8 cellular contexts compared by ENCODE assay signal in genomic region chrX:74550295-74550802, GRCh38.
DNase-seq lines count a peak whose midpoint lies in the region; ATAC-seq and TF ChIP-seq lines count a peak whose summit lies in the region.

No MANE protein-coding gene starts in this region.

- H3K27ac Mint-ChIP-seq in activated T-helper 2 cell treated with anti-CD3 and anti-CD28 coated beads, Interferon-gamma antibody, Interleukin-2, Interleukin-4, amounts not matched to agents 10 μg/mL and 5 μg/mL and 100 μg/mL, durations not matched to agents 14 hours and 24 hours and 36 hours, result no peak overlapping the region

- no peak for TF ChIP-seq POLR2A in HCT116 (IDR thresholded peaks at IDR 0.05; ENCODE audit: borderline replicate concordance, extremely low read depth, insufficient read depth, insufficient read length)
- TF ChIP-seq POLR2A in testis (IDR thresholded peaks at IDR 0.05), result no peak

- POLR2A ChIA-PET in HCT116 (lab: Charles Lee), result no interaction called here

- CTCF ChIA-PET in HCT116 (lab: Charles Lee), result no interaction called here

- no peaks in the 10 kb centered on the region for H3F3A ChIP-seq in MM.1S (ENCODE audit: insufficient read depth, low read length)

- H3K9ac ChIP-seq in HCT116 (ENCODE audit: low read length), result no peak overlapping the region
- H3K9ac ChIP-seq in MM.1S (ENCODE audit: low read length), result no peak overlapping the region

- no peaks in the 10 kb centered on the region for H3K27me3 Mint-ChIP-seq in activated T-helper 2 cell treated with anti-CD3 and anti-CD28 coated beads, Interferon-gamma antibody, Interleukin-2, Interleukin-4, amounts not matched to agents 10 μg/mL and 5 μg/mL and 100 μg/mL, durations not matched to agents 14 hours and 24 hours and 36 hours (ENCODE audit: low read depth)

- H3K79me2 ChIP-seq in HCT116 (ENCODE audit: insufficient read depth, low read length), result no peaks in the 10 kb centered on the region
- H3K79me2 ChIP-seq in MM.1S (ENCODE audit: low read length), result no peaks in the 10 kb centered on the region
- no peaks in the 10 kb centered on the region for H3K79me2 ChIP-seq in osteoblast (ENCODE audit: insufficient read depth, low read length)

- H2AFZ ChIP-seq in HCT116 (ENCODE audit: low read depth, low read length, poor library complexity, severe bottlenecking) (peak overlapping the region; percentile 61), MM.1S (ENCODE audit: low read length) (peak overlapping the region; percentile 56), osteoblast (ENCODE audit: low read length) (peak overlapping the region; percentile 71)

- H4K20me1 ChIP-seq in HCT116 (ENCODE audit: insufficient read depth) (no peaks in the 10 kb centered on the region), MM.1S (ENCODE audit: insufficient read depth, low read length) (no peaks in the 10 kb centered on the region), osteoblast (ENCODE audit: insufficient read depth, low read length) (no peaks in the 10 kb centered on the region)

- BruUV-seq in HCT116 (replicated peaks; lab: Mats Ljungman, UMichigan), result no TSS peak

- H3K4me3 ChIP-seq in HCT116 (replicated peaks in 1 of 2; ENCODE audit: low read depth in 1 of 2, low read length in 2 of 2) (no peak overlapping the region), MM.1S (ENCODE audit: low read length) (no peak overlapping the region), RWPE2 (ENCODE audit: severe bottlenecking) (no peak overlapping the region), fibroblast of villous mesenchyme (ENCODE audit: low read depth, low read length) (peak overlapping the region; percentile 19), osteoblast (ENCODE audit: insufficient read depth, low read length) (peak overlapping the region; percentile 57), testis (no peak overlapping the region)

- intact Hi-C loops in HCT116 (cut with micrococcal nuclease) (loop anchor here (1.0 to 10.0 kb wide), 4 partner anchors 167 to 1054 kb away; no protein-coding TSS in a partner anchor), testis (cut with DNase I; ENCODE audit: low total_unique reads) (no loop called here)
- intact Hi-C loops in activated T-helper 2 cell treated with anti-CD3 and anti-CD28 coated beads, Interferon-gamma antibody, Interleukin-2, Interleukin-4, amounts not matched to agents 10 μg/mL and 5 μg/mL and 100 μg/mL, durations not matched to agents 14 hours and 24 hours and 36 hours (cut with micrococcal nuclease), result loop anchor here (1.0 to 10.0 kb wide), 8 partner anchors 28 to 1054 kb away; no protein-coding TSS in a partner anchor

- no peaks in the 10 kb centered on the region for H3K36me3 Mint-ChIP-seq in activated T-helper 2 cell treated with anti-CD3 and anti-CD28 coated beads, Interferon-gamma antibody, Interleukin-2, Interleukin-4, amounts not matched to agents 10 μg/mL and 5 μg/mL and 100 μg/mL, durations not matched to agents 14 hours and 24 hours and 36 hours (ENCODE audit: low read depth)

- peak overlapping the region; percentile 39 for H3K4me3 Mint-ChIP-seq in activated T-helper 2 cell treated with anti-CD3 and anti-CD28 coated beads, Interferon-gamma antibody, Interleukin-2, Interleukin-4, amounts not matched to agents 10 μg/mL and 5 μg/mL and 100 μg/mL, durations not matched to agents 14 hours and 24 hours and 36 hours (ENCODE audit: low read depth)

- H3K4me2 ChIP-seq in HCT116 (ENCODE audit: low read length), result peak overlapping the region; percentile 50
- peak overlapping the region; percentile 62; the same call in 1 of the 2 replicates for H3K4me2 ChIP-seq in MM.1S (ENCODE audit: low read depth, low read length)
- peak overlapping the region; percentile 78 for H3K4me2 ChIP-seq in osteoblast (ENCODE audit: insufficient read depth, low read length)

- H3K4me1 ChIP-seq in HCT116 (ENCODE audit: control insufficient read depth in 1 of 2, insufficient read depth in 2 of 2, low read length in 2 of 2) (no peaks in the 10 kb centered on the region), MM.1S (ENCODE audit: low read length) (no peaks in the 10 kb centered on the region), RWPE2 (ENCODE audit: insufficient read depth, poor library complexity, severe bottlenecking) (no peaks in the 10 kb centered on the region), osteoblast (ENCODE audit: insufficient read depth, low read length) (no peaks in the 10 kb centered on the region), testis (no peaks in the 10 kb centered on the region)

- DNase-seq in G401 (ENCODE audit: low spot score), result peak; percentile 76
- DNase-seq in HCT116 (ENCODE audit: low read depth, low spot score), result peak; percentile 51
- DNase-seq in MM.1S, result peak; percentile 77
- DNase-seq in RWPE2 (ENCODE audit: low spot score), result peak; percentile 57
- peak; percentile 68 for DNase-seq in activated T-helper 2 cell treated with anti-CD3 and anti-CD28 coated beads, Interferon-gamma antibody, Interleukin-2, Interleukin-4, amounts not matched to agents 10 μg/mL and 5 μg/mL and 100 μg/mL, durations not matched to agents 14 hours and 24 hours and 36 hours (ENCODE audit: low spot score)
- peak; percentile 77 for DNase-seq in fibroblast of villous mesenchyme (ENCODE audit: low read depth)
- DNase-seq in osteoblast (ENCODE audit: insufficient read length, low spot score, missing footprints), result no peak
- DNase-seq in testis, result peak; percentile 88

- H3K27me3 ChIP-seq in HCT116 (ENCODE audit: insufficient read depth, low read length) (no peaks in the 10 kb centered on the region), MM.1S (replicated peaks; ENCODE audit: insufficient read depth, low read length) (no peaks in the 10 kb centered on the region), RWPE2 (ENCODE audit: insufficient read depth, poor library complexity, severe bottlenecking) (no peaks in the 10 kb centered on the region), osteoblast (ENCODE audit: insufficient read depth, low read length) (no peaks in the 10 kb centered on the region), testis (no peaks in the 10 kb centered on the region)

- no peaks in the 10 kb centered on the region for H3K9me2 ChIP-seq in HCT116 (ENCODE audit: insufficient read depth)
- H3K9me2 ChIP-seq in MM.1S (replicated peaks; ENCODE audit: insufficient read depth, low read length), result no peaks in the 10 kb centered on the region

- 13 to 20% methylated on average over 12 to 13 of the region's 24 CpGs for WGBS in testis, 2 donors

- H3K9me3 ChIP-seq in HCT116 (ENCODE audit: control insufficient read depth in 1 of 2, insufficient read depth in 1 of 2, low read depth in 1 of 2, low read length in 2 of 2), result no peaks in the 10 kb centered on the region
- no peaks in the 10 kb centered on the region for H3K9me3 ChIP-seq in MM.1S (replicated peaks; ENCODE audit: insufficient read depth, low read length)
- H3K9me3 ChIP-seq in RWPE2 (ENCODE audit: severe bottlenecking), result no peaks in the 10 kb centered on the region
- no peaks in the 10 kb centered on the region for H3K9me3 ChIP-seq in osteoblast (ENCODE audit: low read depth, low read length)
- no peaks in the 10 kb centered on the region for H3K9me3 ChIP-seq in testis

- TF ChIP-seq CTCF in HCT116 (IDR thresholded peaks at IDR 0.05 in 2 of 3, conservative IDR thresholded peaks at IDR 0.05 in 1 of 3; ENCODE audit: borderline replicate concordance in 1 of 3, insufficient read depth in 1 of 3, low read depth in 2 of 3, low read length in 2 of 3), result peak; percentile 86 to 99 (median 91)
- TF ChIP-seq CTCF in MM.1S (IDR thresholded peaks at IDR 0.05; ENCODE audit: low read length), result peak; percentile 97
- peak; percentile 87 for TF ChIP-seq CTCF in RWPE2 (IDR thresholded peaks at IDR 0.05; ENCODE audit: poor library complexity, severe bottlenecking)
- TF ChIP-seq CTCF in fibroblast of villous mesenchyme (IDR thresholded peaks at IDR 0.05; ENCODE audit: insufficient read depth, low read depth, low read length), result peak; percentile 96
- peak; percentile 97 for TF ChIP-seq CTCF in osteoblast (IDR thresholded peaks at IDR 0.05; ENCODE audit: extremely low read depth, low read depth, low read length)
- peak; percentile 91 to 97 (median 94) for TF ChIP-seq CTCF in testis (IDR thresholded peaks at IDR 0.05)

- ATAC-seq in HCT116, result peak; percentile 93
- peak; percentile 64 for ATAC-seq in RWPE2 (ENCODE audit: low read depth)

- TF ChIP-seq RAD21 in HCT116 (IDR thresholded peaks at IDR 0.05; ENCODE audit: low read depth), result peak; percentile 90

- H3K36me3 ChIP-seq in HCT116 (ENCODE audit: control insufficient read depth in 1 of 2, insufficient read depth in 2 of 2, low read length in 2 of 2) (no peaks in the 10 kb centered on the region), MM.1S (replicated peaks; ENCODE audit: insufficient read depth, low read length) (no peaks in the 10 kb centered on the region), RWPE2 (ENCODE audit: low read depth) (no peaks in the 10 kb centered on the region), osteoblast (ENCODE audit: insufficient read depth, low read length) (no peaks in the 10 kb centered on the region), testis (ENCODE audit: low read depth, missing control alignments) (no peaks in the 10 kb centered on the region)

- H3K4me1 Mint-ChIP-seq in activated T-helper 2 cell treated with anti-CD3 and anti-CD28 coated beads, Interferon-gamma antibody, Interleukin-2, Interleukin-4, amounts not matched to agents 10 μg/mL and 5 μg/mL and 100 μg/mL, durations not matched to agents 14 hours and 24 hours and 36 hours (ENCODE audit: low read depth), result peaks cover 6% of the 10 kb centered on the region

- H3K27ac ChIP-seq in HCT116 (ENCODE audit: low read depth, low read length), result no peak overlapping the region
- no peak overlapping the region for H3K27ac ChIP-seq in MM.1S (ENCODE audit: low read length)
- H3K27ac ChIP-seq in RWPE2 (ENCODE audit: poor library complexity, severe bottlenecking), result no peak overlapping the region
- no peak overlapping the region for H3K27ac ChIP-seq in osteoblast (ENCODE audit: low read depth, low read length)
- H3K27ac ChIP-seq in testis, result no peak overlapping the region

- RAD21 ChIA-PET in HCT116 (lab: Charles Lee; ENCODE audit: low non-redundant PET in 1 of 2, low total read pairs in 2 of 2, uncharacterized antibody in 2 of 2, unreplicated experiment in 2 of 2), result no interaction called here

- H3K9me3 Mint-ChIP-seq in activated T-helper 2 cell treated with anti-CD3 and anti-CD28 coated beads, Interferon-gamma antibody, Interleukin-2, Interleukin-4, amounts not matched to agents 10 μg/mL and 5 μg/mL and 100 μg/mL, durations not matched to agents 14 hours and 24 hours and 36 hours, result no peaks in the 10 kb centered on the region

- in situ Hi-C loops in G401 (cut with HindIII; ENCODE audit: low sequenced_read_pairs), result no loop called here

TF ChIP-seq in HCT116, 20 proteins besides CTCF, POLR2A, EP300 and RAD21:
- TF ChIP-seq CBX3 (IDR thresholded peaks at IDR 0.05; ENCODE audit: low read depth) (peak; percentile 74; the same call in 1 of the 2 replicates), ZNF274 (IDR thresholded peaks at IDR 0.05; ENCODE audit: low read depth, low read length) (no peak), TCF7L2 (IDR thresholded peaks at IDR 0.05; ENCODE audit: borderline replicate concordance, extremely low read depth, insufficient read depth, insufficient read length) (peak; percentile 40)

Comparison
In these comparisons a context has a peak if more than half of its experiments do, and no peak if none do; other contexts are left out.
1. H3K4me3 ChIP-seq: peak in fibroblast of villous mesenchyme (single experiment) and osteoblast (single experiment); none in HCT116 (0 of 2), MM.1S (single experiment), RWPE2 (single experiment) and testis (0 of 2).
2. Peak in every context shown above with its lines, with median percentiles within 50 percentile points of each other: H2AFZ ChIP-seq, H3K4me2 ChIP-seq and CTCF ChIP-seq.